14 cellular contexts compared by ENCODE assay signal in the genomic region with DNA sequence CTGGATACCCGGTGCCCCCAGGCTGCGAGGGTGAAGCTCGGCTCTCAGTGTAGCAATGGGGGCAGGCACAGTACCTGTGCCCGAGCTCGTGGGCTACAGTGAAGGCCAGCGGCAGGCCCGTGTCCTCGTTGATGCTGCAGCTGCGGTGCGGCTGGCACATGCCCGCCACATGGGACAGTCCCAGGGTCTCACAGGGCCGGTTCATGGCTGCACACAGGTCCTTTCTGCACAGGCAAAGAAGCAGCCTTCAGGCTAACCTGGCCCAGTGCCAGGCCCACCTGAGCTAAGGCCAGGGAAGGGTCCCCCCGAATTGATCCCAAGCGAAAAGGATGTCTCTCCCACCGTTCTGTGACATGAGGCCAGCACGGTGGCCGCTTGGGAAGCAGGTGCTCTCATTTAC. TPM values are rescaled to one million over a fixed set of nuclear protein-coding genes. Genes with fewer than 3 reads are reported as not detected.
A peak's percentile ranks its signal among the peaks of the same experiment; 100 is the strongest.
DNase-seq lines count a peak whose midpoint lies in the region; ATAC-seq and TF ChIP-seq lines count a peak whose summit lies in the region.
"Had no signal": no experiment of that assay in that cellular context is flagged by ENCODE, and none has a peak within 500 bp of the region (broad histone marks: within the 10 kb centered on the region; RNA-seq: fewer than 3 reads in every experiment).

No MANE protein-coding gene starts in this region.

- H3K4me3 ChIP-seq in lower lobe of right lung (no peak overlapping the region), OCI-LY7 (ENCODE audit: low read depth, low read length, poor library complexity, severe bottlenecking) (no peak overlapping the region)
- H3K4me3 ChIP-seq: A549, HAP-1 had no signal

- H3K9me2 ChIP-seq in OCI-LY7 (ENCODE audit: insufficient read depth, low read length): no peaks in the 10 kb centered on the region

- no peaks in the 10 kb centered on the region for H4K20me1 ChIP-seq in OCI-LY7 (ENCODE audit: insufficient read depth, low read length)

- no peaks in the 10 kb centered on the region for H3K27me3 Mint-ChIP-seq in activated naive CD8-positive, alpha-beta T cell treated with anti-CD3 and anti-CD28 coated beads, Interleukin-2, amount 50 U/mL, for 24 hours
- no peaks in the 10 kb centered on the region for H3K27me3 Mint-ChIP-seq in activated naive CD8-positive, alpha-beta T cell treated with anti-CD3 and anti-CD28 coated beads for 36 hours
- peaks cover 3% of the 10 kb centered on the region for H3K27me3 Mint-ChIP-seq in activated T-helper 17 cell treated with anti-CD3 and anti-CD28 coated beads, Interleukin-2, amount 50 U/mL, for 72 hours
- H3K27me3 Mint-ChIP-seq in activated T-helper 2 cell treated with anti-CD3 and anti-CD28 coated beads, Interferon-gamma antibody, Interleukin-2, Interleukin-4, amounts not matched to agents 10 μg/mL and 5 μg/mL and 100 μg/mL, durations not matched to agents 14 hours and 24 hours and 36 hours (ENCODE audit: low read depth): peaks cover 4% of the 10 kb centered on the region
- H3K27me3 Mint-ChIP-seq: CD4-positive, alpha-beta memory T cell had no signal

- H3K27me3 ChIP-seq in lower lobe of right lung (ENCODE audit: low read depth): no peaks in the 10 kb centered on the region
- H3K27me3 ChIP-seq: BE2C had no signal

- H3K36me3 Mint-ChIP-seq in activated naive CD8-positive, alpha-beta T cell treated with anti-CD3 and anti-CD28 coated beads, Interleukin-2, amount 50 U/mL, for 24 hours (ENCODE audit: low read depth): no peaks in the 10 kb centered on the region
- H3K36me3 Mint-ChIP-seq in activated naive CD8-positive, alpha-beta T cell treated with anti-CD3 and anti-CD28 coated beads for 36 hours: no peaks in the 10 kb centered on the region
- H3K36me3 Mint-ChIP-seq in activated T-helper 17 cell treated with anti-CD3 and anti-CD28 coated beads, Interleukin-2, amount 50 U/mL, for 72 hours (ENCODE audit: low read depth): no peaks in the 10 kb centered on the region
- peaks cover 13% of the 10 kb centered on the region for H3K36me3 Mint-ChIP-seq in activated T-helper 2 cell treated with anti-CD3 and anti-CD28 coated beads, Interferon-gamma antibody, Interleukin-2, Interleukin-4, amounts not matched to agents 10 μg/mL and 5 μg/mL and 100 μg/mL, durations not matched to agents 14 hours and 24 hours and 36 hours (ENCODE audit: low read depth)

- H3K27ac ChIP-seq in lower lobe of right lung (no peak overlapping the region), OCI-LY7 (ENCODE audit: low read depth, low read length, poor library complexity, severe bottlenecking) (no peak overlapping the region)
- H3K27ac ChIP-seq: A549, C4-2B had no signal

- no peak overlapping the region for H2AFZ ChIP-seq in OCI-LY7 (ENCODE audit: low read length)

- TF ChIP-seq CTCF in lower lobe of right lung (IDR thresholded peaks at IDR 0.05): no peak
- TF ChIP-seq CTCF in OCI-LY7 (conservative IDR thresholded peaks at IDR 0.05; ENCODE audit: low read length): no peak

- no peak for DNase-seq in activated naive CD8-positive, alpha-beta T cell treated with anti-CD3 and anti-CD28 coated beads, Interleukin-2, amount 50 U/mL, for 24 hours
- DNase-seq in activated naive CD8-positive, alpha-beta T cell treated with anti-CD3 and anti-CD28 coated beads for 36 hours: no peak
- no peak for DNase-seq in activated T-helper 2 cell treated with anti-CD3 and anti-CD28 coated beads, Interferon-gamma antibody, Interleukin-2, Interleukin-4, amounts not matched to agents 10 μg/mL and 5 μg/mL and 100 μg/mL, durations not matched to agents 14 hours and 24 hours and 36 hours (ENCODE audit: low spot score)
- DNase-seq in lower lobe of right lung: peak; percentile 43
- DNase-seq in GDM1 (lab: John Stamatoyannopoulos, UW): no peak
- DNase-seq in OCI-LY7 (ENCODE audit: low spot score): no peak
- DNase-seq: BE2C; CD4-positive, alpha-beta memory T cell; DMS79; GOT3 had no signal

- peaks cover 9% of the 10 kb centered on the region for H3K4me1 Mint-ChIP-seq in activated naive CD8-positive, alpha-beta T cell treated with anti-CD3 and anti-CD28 coated beads, Interleukin-2, amount 50 U/mL, for 24 hours
- H3K4me1 Mint-ChIP-seq in activated naive CD8-positive, alpha-beta T cell treated with anti-CD3 and anti-CD28 coated beads for 36 hours: peaks cover 5% of the 10 kb centered on the region
- H3K4me1 Mint-ChIP-seq in activated T-helper 17 cell treated with anti-CD3 and anti-CD28 coated beads, Interleukin-2, amount 50 U/mL, for 72 hours: no peaks in the 10 kb centered on the region
- peaks cover 27% of the 10 kb centered on the region for H3K4me1 Mint-ChIP-seq in activated T-helper 2 cell treated with anti-CD3 and anti-CD28 coated beads, Interferon-gamma antibody, Interleukin-2, Interleukin-4, amounts not matched to agents 10 μg/mL and 5 μg/mL and 100 μg/mL, durations not matched to agents 14 hours and 24 hours and 36 hours (ENCODE audit: low read depth)

- H3K4me1 ChIP-seq in lower lobe of right lung: no peaks in the 10 kb centered on the region
- no peaks in the 10 kb centered on the region for H3K4me1 ChIP-seq in OCI-LY7 (ENCODE audit: insufficient read depth, low read length, poor library complexity, severe bottlenecking)
- H3K4me1 ChIP-seq: A549, BE2C, HAP-1 had no signal

- ATAC-seq in activated naive CD8-positive, alpha-beta T cell treated with anti-CD3 and anti-CD28 coated beads, Interleukin-2, amount 50 U/mL, for 24 hours: no peak
- no peak for ATAC-seq in activated T-helper 17 cell treated with anti-CD3 and anti-CD28 coated beads, Interleukin-2, amount 50 U/mL, for 72 hours (replicated peaks)
- ATAC-seq in lower lobe of right lung: no peak

- no peak overlapping the region for H3K4me3 Mint-ChIP-seq in activated naive CD8-positive, alpha-beta T cell treated with anti-CD3 and anti-CD28 coated beads, Interleukin-2, amount 50 U/mL, for 24 hours
- no peak overlapping the region for H3K4me3 Mint-ChIP-seq in activated naive CD8-positive, alpha-beta T cell treated with anti-CD3 and anti-CD28 coated beads for 36 hours
- peak overlapping the region; percentile 27 for H3K4me3 Mint-ChIP-seq in activated T-helper 17 cell treated with anti-CD3 and anti-CD28 coated beads, Interleukin-2, amount 50 U/mL, for 72 hours
- H3K4me3 Mint-ChIP-seq in activated T-helper 2 cell treated with anti-CD3 and anti-CD28 coated beads, Interferon-gamma antibody, Interleukin-2, Interleukin-4, amounts not matched to agents 10 μg/mL and 5 μg/mL and 100 μg/mL, durations not matched to agents 14 hours and 24 hours and 36 hours (ENCODE audit: low read depth): no peak overlapping the region
- H3K4me3 Mint-ChIP-seq: CD4-positive, alpha-beta memory T cell had no signal

- intact Hi-C loops in activated T-helper 2 cell treated with anti-CD3 and anti-CD28 coated beads, Interferon-gamma antibody, Interleukin-2, Interleukin-4, amounts not matched to agents 10 μg/mL and 5 μg/mL and 100 μg/mL, durations not matched to agents 14 hours and 24 hours and 36 hours (cut with micrococcal nuclease): loop anchor here (1.0 kb wide), 1 partner anchor 28 kb away; no protein-coding TSS in a partner anchor
- intact Hi-C loops in lower lobe of right lung (cut with DNase I) (no loop called here), OCI-LY7 (cut with micrococcal nuclease; ENCODE audit: unreplicated experiment) (no loop called here)

- CTCF ChIA-PET in OCI-LY7 (lab: Charles Lee; ENCODE audit: unreplicated experiment): no interaction called here

- H3K4me2 ChIP-seq in OCI-LY7 (ENCODE audit: low read length): no peak overlapping the region
- H3K4me2 ChIP-seq: A549 had no signal

- H3K9me3 ChIP-seq in lower lobe of right lung: no peaks in the 10 kb centered on the region
- H3K9me3 ChIP-seq in OCI-LY7 (ENCODE audit: low read length): no peaks in the 10 kb centered on the region
- H3K9me3 ChIP-seq: BE2C, HAP-1 had no signal

- no TSS peak for BruUV-seq in OCI-LY7 (replicated peaks; lab: Mats Ljungman, UMichigan)

- POLR2A ChIA-PET in OCI-LY7 (lab: Charles Lee): no interaction called here

- peaks cover 8% of the 10 kb centered on the region for H3K36me3 ChIP-seq in lower lobe of right lung
- H3K36me3 ChIP-seq in OCI-LY7 (ENCODE audit: insufficient read depth, low read length): no peaks in the 10 kb centered on the region

- peak overlapping the region; percentile 49 for H3K27ac Mint-ChIP-seq in activated naive CD8-positive, alpha-beta T cell treated with anti-CD3 and anti-CD28 coated beads, Interleukin-2, amount 50 U/mL, for 24 hours
- H3K27ac Mint-ChIP-seq in activated naive CD8-positive, alpha-beta T cell treated with anti-CD3 and anti-CD28 coated beads for 36 hours: no peak overlapping the region
- H3K27ac Mint-ChIP-seq in activated T-helper 17 cell treated with anti-CD3 and anti-CD28 coated beads, Interleukin-2, amount 50 U/mL, for 72 hours: peak overlapping the region; percentile 25
- H3K27ac Mint-ChIP-seq in activated T-helper 2 cell treated with anti-CD3 and anti-CD28 coated beads, Interferon-gamma antibody, Interleukin-2, Interleukin-4, amounts not matched to agents 10 μg/mL and 5 μg/mL and 100 μg/mL, durations not matched to agents 14 hours and 24 hours and 36 hours: peak overlapping the region; percentile 44
- H3K27ac Mint-ChIP-seq: CD4-positive, alpha-beta memory T cell had no signal

- H3K9me3 Mint-ChIP-seq in activated naive CD8-positive, alpha-beta T cell treated with anti-CD3 and anti-CD28 coated beads, Interleukin-2, amount 50 U/mL, for 24 hours: peaks cover 4% of the 10 kb centered on the region
- peaks cover 4% of the 10 kb centered on the region for H3K9me3 Mint-ChIP-seq in activated naive CD8-positive, alpha-beta T cell treated with anti-CD3 and anti-CD28 coated beads for 36 hours
- peaks cover 4% of the 10 kb centered on the region for H3K9me3 Mint-ChIP-seq in activated T-helper 17 cell treated with anti-CD3 and anti-CD28 coated beads, Interleukin-2, amount 50 U/mL, for 72 hours
- H3K9me3 Mint-ChIP-seq in activated T-helper 2 cell treated with anti-CD3 and anti-CD28 coated beads, Interferon-gamma antibody, Interleukin-2, Interleukin-4, amounts not matched to agents 10 μg/mL and 5 μg/mL and 100 μg/mL, durations not matched to agents 14 hours and 24 hours and 36 hours: peaks cover 4% of the 10 kb centered on the region

- H3K79me2 ChIP-seq in OCI-LY7 (ENCODE audit: insufficient read depth, low read depth, low read length): no peaks in the 10 kb centered on the region

RNA-seq across cellular contexts. Expression of a gene that starts 21.6 kb away (rescaled TPM):
- under 1 TPM; 0.10 to 0.21 TPM for total RNA-seq in activated naive CD8-positive, alpha-beta T cell treated with anti-CD3 and anti-CD28 coated beads for 36 hours
- 1 to 10 TPM; 1.2 to 4.4 TPM for total RNA-seq in activated T-helper 17 cell treated with anti-CD3 and anti-CD28 coated beads, Interleukin-2, amount 50 U/mL, for 72 hours
- total RNA-seq in activated T-helper 2 cell treated with anti-CD3 and anti-CD28 coated beads, Interferon-gamma antibody, Interleukin-2, Interleukin-4, amounts not matched to agents 10 μg/mL and 5 μg/mL and 100 μg/mL, durations not matched to agents 14 hours and 24 hours and 36 hours: 6.9 and 7.2 TPM in 2 replicates
- total RNA-seq in lower lobe of right lung (5.3 TPM), OCI-LY7 (2022) (0.08 and 0.11 TPM in 2 replicates)
- total RNA-seq in OCI-LY7 (2014; rRNA removed; shearing (Covaris generic)): 0.13 and 0.19 TPM in 2 replicates
- total RNA-seq: CD4-positive, alpha-beta memory T cell had no signal
